Comparison of ENCODE assay signal across 1 cellular context in the genomic region with DNA sequence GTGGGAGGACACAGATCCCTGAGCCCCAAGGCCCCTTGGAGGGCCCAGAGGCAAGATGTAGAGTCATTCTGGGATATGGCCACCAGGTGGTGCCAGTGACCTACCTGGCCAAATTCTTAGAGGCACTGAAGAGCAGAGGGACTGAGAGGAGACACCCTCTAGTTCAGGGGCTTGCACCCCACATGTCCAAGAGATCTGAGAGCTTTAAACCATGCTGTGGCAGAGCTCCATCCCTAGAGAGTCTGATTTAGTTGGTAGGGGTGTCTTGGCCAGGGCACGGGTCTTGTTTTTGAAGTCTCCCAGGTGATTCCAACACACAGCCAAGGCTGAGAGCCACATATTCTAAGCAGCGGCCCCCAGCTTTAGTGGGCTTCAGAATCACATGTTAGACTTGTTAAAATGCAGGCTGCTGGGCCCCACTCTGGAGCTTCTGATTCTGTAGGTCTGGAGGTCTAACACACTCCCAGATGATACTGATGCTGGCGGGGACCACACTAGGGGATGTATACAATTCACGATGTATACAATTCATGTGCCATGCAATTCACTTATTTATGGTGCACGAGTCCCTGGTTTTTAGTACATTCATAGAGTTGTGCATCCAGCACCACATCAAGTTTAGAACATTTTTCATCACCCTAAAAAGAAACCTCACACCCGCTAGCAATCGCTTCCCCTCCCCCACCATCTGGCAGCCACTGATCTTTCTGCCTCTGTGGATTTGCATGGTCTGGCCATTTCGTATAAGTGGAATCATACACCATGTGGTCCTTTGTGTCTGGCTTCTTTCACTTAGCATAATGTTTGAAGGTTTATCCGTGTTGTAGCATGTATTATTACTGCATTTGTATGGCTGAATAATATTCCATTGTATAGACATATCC.
TF ChIP-seq lines count a peak whose summit lies in the region.

No MANE protein-coding gene starts in this region.

TF ChIP-seq in HepG2, 621 proteins besides CTCF, POLR2A, EP300 and RAD21 (continued from another document):
- TF ChIP-seq, protein P1, sequence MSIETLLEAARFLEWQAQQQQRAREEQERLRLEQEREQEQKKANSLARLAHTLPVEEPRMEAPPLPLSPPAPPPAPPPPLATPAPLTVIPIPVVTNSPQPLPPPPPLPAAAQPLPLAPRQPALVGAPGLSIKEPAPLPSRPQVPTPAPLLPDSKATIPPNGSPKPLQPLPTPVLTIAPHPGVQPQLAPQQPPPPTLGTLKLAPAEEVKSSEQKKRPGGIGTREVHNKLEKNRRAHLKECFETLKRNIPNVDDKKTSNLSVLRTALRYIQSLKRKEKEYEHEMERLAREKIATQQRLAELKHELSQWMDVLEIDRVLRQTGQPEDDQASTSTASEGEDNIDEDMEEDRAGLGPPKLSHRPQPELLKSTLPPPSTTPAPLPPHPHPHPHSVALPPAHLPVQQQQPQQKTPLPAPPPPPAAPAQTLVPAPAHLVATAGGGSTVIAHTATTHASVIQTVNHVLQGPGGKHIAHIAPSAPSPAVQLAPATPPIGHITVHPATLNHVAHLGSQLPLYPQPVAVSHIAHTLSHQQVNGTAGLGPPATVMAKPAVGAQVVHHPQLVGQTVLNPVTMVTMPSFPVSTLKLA (IDR thresholded peaks at IDR 0.05): no peak
- no peak for TF ChIP-seq MEF2D (CRISPR knock-in tag; IDR thresholded peaks at IDR 0.05)
- TF ChIP-seq, protein P2, sequence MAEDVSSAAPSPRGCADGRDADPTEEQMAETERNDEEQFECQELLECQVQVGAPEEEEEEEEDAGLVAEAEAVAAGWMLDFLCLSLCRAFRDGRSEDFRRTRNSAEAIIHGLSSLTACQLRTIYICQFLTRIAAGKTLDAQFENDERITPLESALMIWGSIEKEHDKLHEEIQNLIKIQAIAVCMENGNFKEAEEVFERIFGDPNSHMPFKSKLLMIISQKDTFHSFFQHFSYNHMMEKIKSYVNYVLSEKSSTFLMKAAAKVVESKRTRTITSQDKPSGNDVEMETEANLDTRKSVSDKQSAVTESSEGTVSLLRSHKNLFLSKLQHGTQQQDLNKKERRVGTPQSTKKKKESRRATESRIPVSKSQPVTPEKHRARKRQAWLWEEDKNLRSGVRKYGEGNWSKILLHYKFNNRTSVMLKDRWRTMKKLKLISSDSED (CRISPR knock-in tag; IDR thresholded peaks at IDR 0.05): no peak
- no peak for TF ChIP-seq SIN3B (IDR thresholded peaks at IDR 0.05; ENCODE audit: low read length)
- TF ChIP-seq SMC3 (IDR thresholded peaks at IDR 0.05; ENCODE audit: low read length): peak; percentile 89
